In the genomic region with DNA sequence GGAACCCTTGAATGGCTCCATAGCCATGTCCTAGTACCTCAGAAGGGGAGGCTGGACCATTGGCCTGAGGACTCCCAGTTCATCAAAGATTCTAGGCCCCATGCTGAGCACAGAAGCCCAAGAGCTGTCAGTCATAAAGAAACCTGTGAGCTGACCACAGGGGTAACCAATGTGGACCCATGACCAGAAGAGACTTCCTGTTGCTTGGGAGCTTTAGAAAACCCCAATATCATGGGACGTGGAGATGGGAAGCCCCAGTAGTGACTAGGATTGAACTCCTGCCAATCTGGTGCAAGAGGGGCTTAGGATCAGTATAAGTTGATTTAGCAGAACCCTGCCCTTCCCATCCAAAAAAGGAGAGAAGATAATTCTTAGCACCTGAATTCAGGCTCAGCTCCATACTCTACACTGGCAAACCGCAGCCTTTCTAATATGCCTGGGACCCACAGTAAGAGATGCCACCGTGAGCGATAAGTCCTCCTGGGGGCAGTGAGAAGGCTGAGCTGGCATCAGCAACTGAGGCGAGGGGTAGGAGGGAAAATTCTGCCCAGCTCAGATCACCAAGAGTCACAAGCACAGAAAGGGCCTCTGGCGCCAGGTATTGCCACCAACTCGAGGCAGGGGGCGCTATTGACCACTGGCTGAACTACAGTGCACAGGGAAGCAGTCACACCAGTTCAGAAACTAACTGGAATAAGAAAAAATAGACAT, we compare ENCODE assay signal across 9 cellular contexts.
DNase-seq lines count a peak whose midpoint lies in the region; FAIRE-seq and TF ChIP-seq lines count a peak whose summit lies in the region.
"Had no signal": no experiment of that assay in that cellular context is flagged by ENCODE, and none has a peak within 500 bp of the region (broad histone marks: within the 10 kb centered on the region; RNA-seq: fewer than 3 reads in every experiment).

No MANE protein-coding gene starts in this region.

- no peak overlapping the region for H3K4me3 ChIP-seq in LNCaP clone FGC (ENCODE audit: low read depth, low read length)
- no peak overlapping the region for H3K4me3 ChIP-seq in kidney epithelial cell (ENCODE audit: low read depth, low read length)

- H3K27me3 Mint-ChIP-seq in activated CD4-positive, alpha-beta memory T cell treated with anti-CD3 and anti-CD28 coated beads for 36 hours = no peaks in the 10 kb centered on the region

- TF ChIP-seq CTCF in GM12874 (IDR thresholded peaks at IDR 0.05; ENCODE audit: insufficient read depth, low read depth, low read length) (peak; percentile 83), LNCaP clone FGC (IDR thresholded peaks at IDR 0.05; ENCODE audit: control insufficient read depth, extremely low read depth, insufficient read depth) (peak; percentile 60), kidney epithelial cell (IDR thresholded peaks at IDR 0.05; ENCODE audit: insufficient read depth, low read length, poor library complexity, severe bottlenecking) (peak; percentile 45)

- no peaks in the 10 kb centered on the region for H3K27me3 ChIP-seq in kidney epithelial cell (ENCODE audit: control insufficient read depth, insufficient read depth, low read length)
- H3K27me3 ChIP-seq: neutrophil had no signal

- no peak overlapping the region for H3K27ac Mint-ChIP-seq in activated CD4-positive, alpha-beta memory T cell treated with anti-CD3 and anti-CD28 coated beads for 36 hours

- peak; percentile 29 for DNase-seq in AG08396 (ENCODE audit: low spot score)
- DNase-seq in HEK293T (ENCODE audit: extremely low spot score) = peak; percentile 81
- no peak for DNase-seq in LNCaP clone FGC (ENCODE audit: low read depth)
- DNase-seq in activated CD4-positive, alpha-beta memory T cell treated with anti-CD3 and anti-CD28 coated beads for 36 hours = peak; percentile 75
- DNase-seq in kidney epithelial cell (ENCODE audit: low read depth) = no peak
- DNase-seq in urothelium cell line (ENCODE audit: low spot score) = peak; percentile 29
- DNase-seq in NCI-H1105 treated with DMSO at 0.1 percent for 48 hours (lab: John Stamatoyannopoulos, UW) = no peak

- CTCF ChIA-PET in HEK293T (lab: Yijun Ruan, JAX) = interaction anchor here (0.6 to 2.8 kb wide), 34 partner anchors 9 to 407 kb away, joined by 3 to 53 read pairs (median 4); no protein-coding TSS in a partner anchor
- CTCF ChIA-PET in activated CD4-positive, alpha-beta memory T cell treated with anti-CD3 and anti-CD28 coated beads for 36 hours (lab: Charles Lee) = interaction anchor here (0.6 to 2.4 kb wide), 18 partner anchors 10 to 1281 kb away, joined by 3 to 27 read pairs (median 4); no protein-coding TSS in a partner anchor

- H3K4me1 Mint-ChIP-seq in activated CD4-positive, alpha-beta memory T cell treated with anti-CD3 and anti-CD28 coated beads for 36 hours (ENCODE audit: low read depth) = no peaks in the 10 kb centered on the region

- FAIRE-seq in urothelium cell line (lab: Jason Lieb, UNC) = no peak

- H3K36me3 Mint-ChIP-seq in activated CD4-positive, alpha-beta memory T cell treated with anti-CD3 and anti-CD28 coated beads for 36 hours = no peaks in the 10 kb centered on the region

- H3K36me3 ChIP-seq in kidney epithelial cell (ENCODE audit: control insufficient read depth, insufficient read depth, low read length) = no peaks in the 10 kb centered on the region
- H3K36me3 ChIP-seq: neutrophil had no signal

- POLR2A ChIA-PET in HEK293T (lab: Yijun Ruan, JAX) = interaction anchor here (0.9 to 1.6 kb wide), 3 partner anchors 13 to 61 kb away, joined by 3 to 4 read pairs (median 3); no protein-coding TSS in a partner anchor
- POLR2A ChIA-PET in activated CD4-positive, alpha-beta memory T cell treated with anti-CD3 and anti-CD28 coated beads for 36 hours (lab: Charles Lee) = no interaction called here

- intact Hi-C loops in activated CD4-positive, alpha-beta memory T cell treated with anti-CD3 and anti-CD28 coated beads for 36 hours (cut with micrococcal nuclease) = no loop called here

- no peaks in the 10 kb centered on the region for H3K9me3 Mint-ChIP-seq in activated CD4-positive, alpha-beta memory T cell treated with anti-CD3 and anti-CD28 coated beads for 36 hours

- no peak overlapping the region for H3K4me3 Mint-ChIP-seq in activated CD4-positive, alpha-beta memory T cell treated with anti-CD3 and anti-CD28 coated beads for 36 hours

TF ChIP-seq in HEK293T, 16 proteins besides CTCF, POLR2A, EP300 and RAD21:
- no peak for TF ChIP-seq CTBP1 (IDR thresholded peaks at IDR 0.05; ENCODE audit: borderline replicate concordance)
- no peak for TF ChIP-seq FOXM1 (IDR thresholded peaks at IDR 0.05; ENCODE audit: borderline replicate concordance)
- no peak for TF ChIP-seq ARNT (IDR thresholded peaks at IDR 0.05)
- TF ChIP-seq ZNF384 (IDR thresholded peaks at IDR 0.05) = no peak
- no peak for TF ChIP-seq HDGF (IDR thresholded peaks at IDR 0.05; ENCODE audit: borderline replicate concordance)
- TF ChIP-seq LEF1 (IDR thresholded peaks at IDR 0.05; ENCODE audit: borderline replicate concordance) = no peak
- TF ChIP-seq, protein P1, sequence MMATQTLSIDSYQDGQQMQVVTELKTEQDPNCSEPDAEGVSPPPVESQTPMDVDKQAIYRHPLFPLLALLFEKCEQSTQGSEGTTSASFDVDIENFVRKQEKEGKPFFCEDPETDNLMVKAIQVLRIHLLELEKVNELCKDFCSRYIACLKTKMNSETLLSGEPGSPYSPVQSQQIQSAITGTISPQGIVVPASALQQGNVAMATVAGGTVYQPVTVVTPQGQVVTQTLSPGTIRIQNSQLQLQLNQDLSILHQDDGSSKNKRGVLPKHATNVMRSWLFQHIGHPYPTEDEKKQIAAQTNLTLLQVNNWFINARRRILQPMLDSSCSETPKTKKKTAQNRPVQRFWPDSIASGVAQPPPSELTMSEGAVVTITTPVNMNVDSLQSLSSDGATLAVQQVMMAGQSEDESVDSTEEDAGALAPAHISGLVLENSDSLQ (IDR thresholded peaks at IDR 0.05) = no peak
- no peak for TF ChIP-seq ELF4 (IDR thresholded peaks at IDR 0.05)
- TF ChIP-seq SUZ12 (IDR thresholded peaks at IDR 0.05) = no peak
- no peak for TF ChIP-seq SP1 (IDR thresholded peaks at IDR 0.05)
- TF ChIP-seq FOXA1 (IDR thresholded peaks at IDR 0.05) = no peak
- TF ChIP-seq BHLHE40 (IDR thresholded peaks at IDR 0.05; ENCODE audit: borderline replicate concordance) = no peak
- TF ChIP-seq FOXK2 (IDR thresholded peaks at IDR 0.05) = no peak
- no peak for TF ChIP-seq NFRKB (IDR thresholded peaks at IDR 0.05)
- TF ChIP-seq TARDBP (IDR thresholded peaks at IDR 0.05) = no peak

Comparison
In these comparisons a context has a peak if more than half of its experiments do, and no peak if none do; other contexts are left out.
1. DNase-seq: peak in AG08396 (single experiment), HEK293T (single experiment), activated CD4-positive, alpha-beta memory T cell treated with anti-CD3 and anti-CD28 coated beads for 36 hours (single experiment) and urothelium cell line (single experiment); none in LNCaP clone FGC (single experiment), kidney epithelial cell (single experiment) and NCI-H1105 treated with DMSO at 0.1 percent for 48 hours (single experiment).
2. Peak in every context shown above with its lines, with median percentiles within 50 percentile points of each other: CTCF ChIP-seq.